In the genomic region with DNA sequence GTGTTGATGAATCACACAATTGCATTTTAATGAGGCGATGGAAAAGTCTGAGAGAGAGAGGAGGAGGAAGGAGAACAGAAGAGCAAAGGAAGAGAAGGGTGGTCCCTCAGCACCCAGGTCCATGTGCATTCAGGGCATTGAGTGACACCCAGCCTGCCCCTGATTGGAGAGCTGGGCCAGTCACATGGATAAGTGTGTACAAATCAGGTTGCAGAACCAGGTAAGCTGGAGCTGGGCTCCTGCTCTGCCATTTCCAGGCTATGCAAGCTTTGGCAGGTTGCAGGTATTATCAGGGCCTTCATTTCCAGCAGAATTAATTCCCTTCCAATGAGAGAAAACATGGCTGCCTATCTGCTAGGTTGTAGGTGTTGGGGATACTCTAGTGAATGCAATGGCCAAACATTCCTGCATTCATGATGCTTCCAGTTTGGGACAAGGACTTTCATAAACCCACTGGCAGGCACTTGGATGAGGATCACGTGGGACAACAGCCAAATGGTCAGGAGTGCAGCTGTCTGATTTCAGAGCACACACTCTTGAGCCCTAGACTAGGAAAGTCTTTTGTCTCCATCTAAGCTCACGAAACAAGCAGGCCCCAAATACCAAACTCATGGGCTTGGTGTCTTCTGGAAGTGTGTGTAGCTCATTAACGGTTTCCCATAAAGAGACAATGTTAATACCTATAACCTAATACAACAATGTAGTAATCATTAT, we compare ENCODE assay signal across 1 cellular context.
A peak's percentile ranks its signal among the peaks of the same experiment; 100 is the strongest.
TF ChIP-seq lines count a peak whose summit lies in the region.

No MANE protein-coding gene starts in this region.

TF ChIP-seq in H1, 55 proteins besides CTCF, POLR2A, EP300 and RAD21:
- TF ChIP-seq, protein P1, sequence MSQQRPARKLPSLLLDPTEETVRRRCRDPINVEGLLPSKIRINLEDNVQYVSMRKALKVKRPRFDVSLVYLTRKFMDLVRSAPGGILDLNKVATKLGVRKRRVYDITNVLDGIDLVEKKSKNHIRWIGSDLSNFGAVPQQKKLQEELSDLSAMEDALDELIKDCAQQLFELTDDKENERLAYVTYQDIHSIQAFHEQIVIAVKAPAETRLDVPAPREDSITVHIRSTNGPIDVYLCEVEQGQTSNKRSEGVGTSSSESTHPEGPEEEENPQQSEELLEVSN (IDR thresholded peaks at IDR 0.05), result no peak
- peak; percentile 33; the same call in 1 of the 2 replicates for TF ChIP-seq MAX (IDR thresholded peaks at IDR 0.05)
